22 cellular contexts compared by ENCODE assay signal in genomic region chr22:50604623-50605348, GRCh38. TPM values are rescaled to one million over a fixed set of nuclear protein-coding genes. Genes with fewer than 3 reads are reported as not detected.
"Had no signal": no experiment of that assay in that cellular context is flagged by ENCODE, and none has a peak within 500 bp of the region (broad histone marks: within the 10 kb centered on the region; RNA-seq: fewer than 3 reads in every experiment).

No MANE protein-coding gene starts in this region.

- H3K27ac ChIP-seq: body of pancreas, foreskin keratinocyte, left lung, parathyroid adenoma, thoracic aorta, VCaP had no signal

- H3K4me1 ChIP-seq: foreskin keratinocyte, parathyroid adenoma had no signal

- H3K9me3 Mint-ChIP-seq: activated naive CD4-positive, alpha-beta T cell treated with anti-CD3 and anti-CD28 coated beads, Interleukin-2, amount 50 U/mL, for 24 hours; natural killer cell treated with Interleukin-12 subunit alpha and Interleukin-12 subunit beta and Interleukin-15 and Interleukin-18, amount 100 ng/mL, for 72 hours; T-cell; T-helper 2 cell treated with Interferon-gamma antibody and Interleukin-4, amounts not matched to agents 5 μg/mL and 100 μg/mL, for 36 hours; type B pancreatic cell had no signal

- H3K4me3 ChIP-seq: body of pancreas, left lung, thoracic aorta had no signal

- H3K36me3 ChIP-seq: left lung, thoracic aorta had no signal

- H3K4me3 Mint-ChIP-seq: activated CD8-positive, alpha-beta T cell treated with anti-CD3 and anti-CD28 coated beads, Interleukin-2, amount 10 ng/mL, durations not matched to agents 7 days and 5 days; activated naive CD4-positive, alpha-beta T cell treated with anti-CD3 and anti-CD28 coated beads, Interleukin-2, amount 50 U/mL, for 24 hours; natural killer cell treated with Interleukin-12 subunit alpha and Interleukin-12 subunit beta and Interleukin-15 and Interleukin-18, amount 100 ng/mL, for 72 hours; T-cell; T-helper 2 cell treated with Interferon-gamma antibody and Interleukin-4, amounts not matched to agents 5 μg/mL and 100 μg/mL, for 36 hours; type B pancreatic cell had no signal

- H3K9me3 ChIP-seq: body of pancreas, left lung, thoracic aorta had no signal

- H3K27ac Mint-ChIP-seq: activated CD8-positive, alpha-beta T cell treated with anti-CD3 and anti-CD28 coated beads, Interleukin-2, amount 10 ng/mL, durations not matched to agents 7 days and 5 days; activated naive CD4-positive, alpha-beta T cell treated with anti-CD3 and anti-CD28 coated beads, Interleukin-2, amount 50 U/mL, for 24 hours; natural killer cell treated with Interleukin-12 subunit alpha and Interleukin-12 subunit beta and Interleukin-15 and Interleukin-18, amount 100 ng/mL, for 72 hours; T-cell; T-helper 2 cell treated with Interferon-gamma antibody and Interleukin-4, amounts not matched to agents 5 μg/mL and 100 μg/mL, for 36 hours; type B pancreatic cell had no signal

- ATAC-seq: activated CD8-positive, alpha-beta T cell treated with anti-CD3 and anti-CD28 coated beads, Interleukin-2, amount 10 ng/mL, durations not matched to agents 7 days and 5 days; body of pancreas; foreskin keratinocyte; left lung; T-cell had no signal

- DNase-seq: activated CD4-positive, alpha-beta T cell treated with anti-CD3 and anti-CD28 coated beads for 1 hour; activated CD4-positive, alpha-beta T cell treated with anti-CD3 and anti-CD28 coated beads, Interleukin-2, amount 50 U/mL, for 1 hour; activated CD8-positive, alpha-beta T cell treated with anti-CD3 and anti-CD28 coated beads, Interleukin-2, amount 10 ng/mL, durations not matched to agents 7 days and 5 days; activated gamma-delta T cell treated with Interleukin-2 at 50 U/mL for 16 hours; anterior cingulate cortex; body of pancreas; caudate nucleus; dermis blood vessel endothelial cell; effector CD8-positive, alpha-beta T cell; foreskin keratinocyte; kidney glomerular epithelial cell; stimulated activated CD4-positive, alpha-beta T cell treated with anti-CD3 and anti-CD28 coated beads, Interleukin-4, amount 100 ng/mL, for 1 hour; stimulated activated naive CD4-positive, alpha-beta T cell treated with Interleukin-2 at 50 U/mL for 16 hours; T-cell had no signal

- H3K36me3 Mint-ChIP-seq: natural killer cell treated with Interleukin-12 subunit alpha and Interleukin-12 subunit beta and Interleukin-15 and Interleukin-18, amount 100 ng/mL, for 72 hours; T-cell; type B pancreatic cell had no signal

- H3K27me3 ChIP-seq: body of pancreas had no signal

RNA-seq across cellular contexts. Expression of gene SYCE3, which starts 42.1 kb away (rescaled TPM):
- total RNA-seq: activated CD8-positive, alpha-beta T cell treated with anti-CD3 and anti-CD28 coated beads, Interleukin-2, amount 10 ng/mL, durations not matched to agents 7 days and 5 days; body of pancreas; dermis blood vessel endothelial cell; foreskin keratinocyte; left lung; natural killer cell treated with Interleukin-12 subunit alpha and Interleukin-12 subunit beta and Interleukin-15 and Interleukin-18, amount 100 ng/mL, for 72 hours; T-cell; thoracic aorta had no signal
